In genomic region chr15:70132148-70132547, GRCh38 we compare ENCODE assay signal across 16 cellular contexts. TPM values are rescaled to one million over a fixed set of nuclear protein-coding genes. Genes with fewer than 3 reads are reported as not detected.
DNase-seq lines count a peak whose midpoint lies in the region; ATAC-seq and TF ChIP-seq lines count a peak whose summit lies in the region.
"Had no signal": no experiment of that assay in that cellular context is flagged by ENCODE, and none has a peak within 500 bp of the region (broad histone marks: within the 10 kb centered on the region; RNA-seq: fewer than 3 reads in every experiment).

No MANE protein-coding gene starts in this region.

- peaks cover 2% of the 10 kb centered on the region for H3K4me1 Mint-ChIP-seq in glutamatergic neuron (ENCODE audit: low read depth, unreplicated experiment)
- H3K4me1 Mint-ChIP-seq: CD4-positive, CD25-positive, alpha-beta regulatory T cell had no signal

- DNase-seq in AG20443 (ENCODE audit: low spot score) (peak; percentile 58), SJCRH30 (peak; percentile 39 to 63), cardiac septum (ENCODE audit: low spot score) (peak; percentile 72), omental fat pad (ENCODE audit: low spot score) (no peak), iPS-NIHi7 (ENCODE audit: extremely low spot score) (no peak), glutamatergic neuron (no peak), NCI-H345 (lab: John Stamatoyannopoulos, UW) (no peak)
- DNase-seq: CD4-positive, CD25-positive, alpha-beta regulatory T cell; colonic mucosa; natural killer cell; NCI-H1436; SHP77; stimulated activated naive CD4-positive, alpha-beta T cell treated with Interleukin-2 at 50 U/mL for 16 hours; T-helper 1 cell had no signal

- ATAC-seq in omental fat pad (ENCODE audit: low FRiP score) (peak; percentile 78), GM18870 (IDR thresholded peaks at IDR 0.05; ENCODE audit: unreplicated experiment) (no peak)
- ATAC-seq: natural killer cell had no signal

- H3K36me3 ChIP-seq in SJCRH30, result no peaks in the 10 kb centered on the region
- H3K36me3 ChIP-seq: colonic mucosa, tibial nerve had no signal

- peaks cover 2% of the 10 kb centered on the region for H3K27me3 Mint-ChIP-seq in glutamatergic neuron (ENCODE audit: unreplicated experiment)

- H3K4me3 Mint-ChIP-seq in glutamatergic neuron (ENCODE audit: unreplicated experiment), result no peak overlapping the region
- H3K4me3 Mint-ChIP-seq: CD4-positive, CD25-positive, alpha-beta regulatory T cell; natural killer cell had no signal

- H3K4me1 ChIP-seq in SJCRH30, result peaks cover 9% of the 10 kb centered on the region
- H3K4me1 ChIP-seq: colonic mucosa had no signal

- 0 out of 2 replicates have a peak, but pooled peaks cover 4% of the 10 kb centered on the region for H3K9me3 ChIP-seq in SJCRH30 (replicated peaks)
- H3K9me3 ChIP-seq: colonic mucosa, tibial nerve had no signal

- no peak overlapping the region for H3K27ac Mint-ChIP-seq in glutamatergic neuron (ENCODE audit: unreplicated experiment)
- H3K27ac Mint-ChIP-seq: CD4-positive, CD25-positive, alpha-beta regulatory T cell; natural killer cell had no signal

- H3K27me3 ChIP-seq in SJCRH30, result no peaks in the 10 kb centered on the region; the same call in 1 of the 2 replicates
- H3K27me3 ChIP-seq: colonic mucosa, tibial nerve had no signal

- peaks cover 3% of the 10 kb centered on the region for H3K9me3 Mint-ChIP-seq in glutamatergic neuron (ENCODE audit: unreplicated experiment)
- H3K9me3 Mint-ChIP-seq: CD4-positive, CD25-positive, alpha-beta regulatory T cell; natural killer cell had no signal

- TF ChIP-seq CTCF in omental fat pad (IDR thresholded peaks at IDR 0.05), result no peak
- no peak for TF ChIP-seq CTCF in glutamatergic neuron (IDR thresholded peaks at IDR 0.05; ENCODE audit: partially characterized antibody, unreplicated experiment)

- H3K36me3 Mint-ChIP-seq in glutamatergic neuron (ENCODE audit: unreplicated experiment), result peaks cover 4% of the 10 kb centered on the region
- H3K36me3 Mint-ChIP-seq: CD4-positive, CD25-positive, alpha-beta regulatory T cell; natural killer cell had no signal

- no peak overlapping the region for H3K4me3 ChIP-seq in SJCRH30
- H3K4me3 ChIP-seq: colonic mucosa, tibial nerve had no signal

- H3K27ac ChIP-seq in SJCRH30, result no peak overlapping the region
- H3K27ac ChIP-seq: colonic mucosa, tibial nerve had no signal

- intact Hi-C loops in cardiac septum (cut with DNase I), result no loop called here

RNA-seq across cellular contexts. Expression of gene TLE3, which starts 34.4 kb away (rescaled TPM):
- total RNA-seq in SJCRH30 (2014; rRNA removed; shearing (Covaris generic)), result 35.7 and 36.9 TPM in 2 replicates
- total RNA-seq in cardiac septum (32.6 TPM), omental fat pad (100 to 1,000 TPM in 2 of 4 donors, 10 to 100 TPM in 2; 44.0 to 159 (median 78.8) TPM), glutamatergic neuron (ENCODE audit: unreplicated experiment) (89.2 TPM)

Comparison
In these comparisons a context has a peak if more than half of its experiments do, and no peak if none do; other contexts are left out.
1. DNase-seq: peak in AG20443 (single experiment), SJCRH30 (2 of 2) and cardiac septum (single experiment); none in omental fat pad (single experiment), iPS-NIHi7 (single experiment), glutamatergic neuron (single experiment) and NCI-H345 (single experiment).